11 cellular contexts compared by ENCODE assay signal in the genomic region with DNA sequence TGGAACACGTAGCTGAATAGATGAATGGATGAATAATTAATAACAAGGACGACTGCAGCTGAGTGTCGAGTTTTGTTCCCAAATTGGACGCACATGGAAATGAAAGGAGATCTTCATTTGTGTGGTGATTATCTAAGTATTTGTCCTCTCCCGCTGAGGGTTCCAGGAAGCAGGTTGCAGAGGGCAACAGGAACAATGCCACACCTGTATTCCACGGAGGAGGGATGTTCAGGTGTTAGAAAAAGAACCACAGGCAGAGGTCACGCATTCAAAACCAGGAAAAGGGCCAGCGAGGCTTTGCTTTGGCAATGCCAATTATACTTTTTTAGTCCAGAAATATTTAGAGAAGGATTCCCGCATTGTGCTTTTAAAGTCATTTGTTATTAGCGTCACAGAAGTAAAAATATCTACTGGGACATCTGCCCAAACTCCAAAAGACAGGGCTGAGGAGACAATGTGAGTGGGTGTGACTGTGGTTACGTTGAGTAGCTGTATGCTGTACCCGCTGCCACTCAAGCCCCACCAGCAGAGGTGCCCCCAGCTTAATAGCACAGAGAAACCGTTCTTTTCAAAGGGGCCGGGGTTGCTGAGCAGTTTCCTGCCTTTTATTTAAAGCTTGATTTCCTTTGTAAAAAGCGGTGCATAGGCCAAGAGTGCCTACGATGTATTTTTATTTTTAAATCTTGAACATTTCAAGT.
A peak's percentile ranks its signal among the peaks of the same experiment; 100 is the strongest.
DNase-seq lines count a peak whose midpoint lies in the region.
"Had no signal": no experiment of that assay in that cellular context is flagged by ENCODE, and none has a peak within 500 bp of the region (broad histone marks: within the 10 kb centered on the region; RNA-seq: fewer than 3 reads in every experiment).

No MANE protein-coding gene starts in this region.

- peak; percentile 46 for DNase-seq in GM23248
- peak; percentile 16 to 65 for DNase-seq in NCI-H1930 (lab: John Stamatoyannopoulos, UW)
- DNase-seq in SW480 (ENCODE audit: low spot score), result peak; percentile 39
- DNase-seq in neuronal stem cell (ENCODE audit: low spot score), result no peak
- no peak for DNase-seq in kidney tubule cell (ENCODE audit: low spot score)
- no peak for DNase-seq in stimulated activated CD4-positive, alpha-beta T cell treated with anti-CD3 and anti-CD28 coated beads, Interleukin-12 subunit alpha, Interleukin-12 subunit beta, amount 100 ng/mL, for 4 hours
- no peak for DNase-seq in SKM-1 (lab: John Stamatoyannopoulos, UW; ENCODE audit: unreplicated experiment)
- DNase-seq: CD4-positive, alpha-beta memory T cell; heart right ventricle; NCI-H2171 treated with DMSO at 0.1 percent for 48 hours; stomach had no signal

- H3K36me3 ChIP-seq in GM23248 (ENCODE audit: low read depth) (no peaks in the 10 kb centered on the region), neuronal stem cell (replicated peaks in 1 of 2; ENCODE audit: control insufficient read depth in 2 of 2, insufficient read depth in 2 of 2, low read length in 2 of 2) (no peaks in the 10 kb centered on the region)
- H3K36me3 ChIP-seq: heart right ventricle, stomach had no signal

- no peak overlapping the region for H3K4me3 ChIP-seq in GM23248
- no peak overlapping the region for H3K4me3 ChIP-seq in neuronal stem cell (ENCODE audit: low read length in 2 of 2)
- H3K4me3 ChIP-seq: heart right ventricle, stomach had no signal

- H3K4me2 ChIP-seq in GM23248 (ENCODE audit: unreplicated experiment) (no peak overlapping the region), neuronal stem cell (ENCODE audit: insufficient read depth, low read length, poor library complexity, severe bottlenecking) (no peak overlapping the region)

- no peak overlapping the region for H3K18ac ChIP-seq in neuronal stem cell (ENCODE audit: low read length)

- no peaks in the 10 kb centered on the region for H3K79me2 ChIP-seq in GM23248 (ENCODE audit: insufficient read depth)

- H2BK12ac ChIP-seq in neuronal stem cell (ENCODE audit: low read length), result no peak overlapping the region

- no peak overlapping the region for H2BK120ac ChIP-seq in neuronal stem cell (ENCODE audit: low read depth, low read length)

- H3K14ac ChIP-seq in neuronal stem cell (ENCODE audit: low read length), result no peak overlapping the region

- H4K8ac ChIP-seq in neuronal stem cell (ENCODE audit: low read depth, low read length), result no peak overlapping the region

- H2AK5ac ChIP-seq in neuronal stem cell (ENCODE audit: low read depth, low read length), result no peak overlapping the region

- no peak overlapping the region for H3K27ac ChIP-seq in GM23248
- no peak overlapping the region for H3K27ac ChIP-seq in neuronal stem cell (replicated peaks; ENCODE audit: low read length)
- H3K27ac ChIP-seq: heart right ventricle, stomach had no signal

- in situ Hi-C loops in GM23248 (cut with MboI), result no loop called here

- no peak overlapping the region for H3K23ac ChIP-seq in neuronal stem cell (ENCODE audit: low read depth, low read length, poor library complexity)

- no peaks in the 10 kb centered on the region for H3K4me1 ChIP-seq in GM23248 (ENCODE audit: insufficient read depth)
- peaks cover 14 to 34% of the 10 kb centered on the region in 2 donors for H3K4me1 ChIP-seq in neuronal stem cell (ENCODE audit: control insufficient read depth in 2 of 2, insufficient read depth in 1 of 2, low read depth in 1 of 2, low read length in 2 of 2)
- H3K4me1 ChIP-seq: stomach had no signal

- H3K9ac ChIP-seq in GM23248 (no peak overlapping the region), neuronal stem cell (ENCODE audit: low read depth, low read length, poor library complexity) (no peak overlapping the region)

- H4K20me1 ChIP-seq in GM23248 (ENCODE audit: insufficient read depth), result no peaks in the 10 kb centered on the region

- no peak overlapping the region for H2BK5ac ChIP-seq in neuronal stem cell (ENCODE audit: low read length)

- H3F3A ChIP-seq in GM23248 (ENCODE audit: insufficient read depth), result no peaks in the 10 kb centered on the region

- no peaks in the 10 kb centered on the region for H3K79me1 ChIP-seq in neuronal stem cell (ENCODE audit: low read depth, low read length)

- no peaks in the 10 kb centered on the region for H3K9me2 ChIP-seq in GM23248 (ENCODE audit: insufficient read depth)

- H3K9me3 ChIP-seq in GM23248 (ENCODE audit: low read depth), result no peaks in the 10 kb centered on the region
- no peaks in the 10 kb centered on the region for H3K9me3 ChIP-seq in neuronal stem cell (replicated peaks in 1 of 2; ENCODE audit: control insufficient read depth in 2 of 2, insufficient read depth in 1 of 2, low read depth in 1 of 2, low read length in 2 of 2)
- H3K9me3 ChIP-seq: heart right ventricle, stomach had no signal

- H3K4ac ChIP-seq in neuronal stem cell (ENCODE audit: low read length), result no peak overlapping the region

- H4K91ac ChIP-seq in neuronal stem cell (ENCODE audit: low read depth, low read length, poor library complexity), result no peak overlapping the region

- WGBS in GM23248 (ENCODE audit: low coverage in 1 of 2, low lambda C conversion rate in 2 of 2, missing lambda C conversion rate in 2 of 2), 2 experiments, result 31% methylated on average over 16 of the region's 16 CpGs
- WGBS in neuronal stem cell (ENCODE audit: extremely low coverage in 2 of 2, insufficient read length in 2 of 2, insufficient replicate concordance in 1 of 2), 2 donors, result no CpG with 5 or more reads among the region's 16 CpGs

- no peak overlapping the region for H2AFZ ChIP-seq in GM23248
- H2AFZ ChIP-seq in neuronal stem cell (ENCODE audit: low read length), result peak overlapping the region; percentile 48

- H3K27me3 ChIP-seq in GM23248 (replicated peaks; ENCODE audit: insufficient read depth), result no peaks in the 10 kb centered on the region
- no peaks in the 10 kb centered on the region for H3K27me3 ChIP-seq in neuronal stem cell (ENCODE audit: control insufficient read depth in 3 of 3, insufficient read depth in 3 of 3, low read depth in 1 of 3, low read length in 3 of 3)

- no peak overlapping the region for H2BK15ac ChIP-seq in neuronal stem cell (ENCODE audit: low read length)

Comparison
In these comparisons a context has a peak if more than half of its experiments do, and no peak if none do; other contexts are left out.
1. DNase-seq: peak in GM23248 (single experiment), NCI-H1930 (2 of 2) and SW480 (single experiment); none in neuronal stem cell (single experiment), kidney tubule cell (single experiment), stimulated activated CD4-positive, alpha-beta T cell treated with anti-CD3 and anti-CD28 coated beads, Interleukin-12 subunit alpha, Interleukin-12 subunit beta, amount 100 ng/mL, for 4 hours (single experiment) and SKM-1 (single experiment).